8 cellular contexts compared by ENCODE assay signal in genomic region chr3:63968612-63969350, GRCh38. TPM values are rescaled to one million over a fixed set of nuclear protein-coding genes. Genes with fewer than 3 reads are reported as not detected.
DNase-seq lines count a peak whose midpoint lies in the region; ATAC-seq lines count a peak whose summit lies in the region.

No MANE protein-coding gene starts in this region.

- no peaks in the 10 kb centered on the region for H3K9me3 Mint-ChIP-seq in activated naive CD4-positive, alpha-beta T cell treated with anti-CD3 and anti-CD28 coated beads, Interleukin-2, amount 50 U/mL, for 72 hours

- no peaks in the 10 kb centered on the region for H3K27me3 ChIP-seq in muscle layer of colon (ENCODE audit: control insufficient read depth in 1 of 2, insufficient read depth in 2 of 2, low read length in 2 of 2)

- H3K27ac ChIP-seq in muscle layer of colon (ENCODE audit: low read depth, low read length): peak overlapping the region; percentile 81

- peaks cover 8 to 15% of the 10 kb centered on the region in 2 donors for H3K36me3 Mint-ChIP-seq in activated naive CD4-positive, alpha-beta T cell treated with anti-CD3 and anti-CD28 coated beads, Interleukin-2, amount 50 U/mL, for 72 hours

- H3K4me1 ChIP-seq in muscle layer of colon (ENCODE audit: insufficient read depth, low read length): peaks cover 85% of the 10 kb centered on the region

- H3K36me3 ChIP-seq in muscle layer of colon (ENCODE audit: insufficient read depth, low read length): no peaks in the 10 kb centered on the region

- H3K4me3 ChIP-seq in muscle layer of colon (ENCODE audit: low read depth in 1 of 2, low read length in 2 of 2): peak overlapping the region in 1 of 2 donors; percentile 62

- ATAC-seq in GM19025 (IDR thresholded peaks at IDR 0.05; ENCODE audit: low read depth, unreplicated experiment) (peak; percentile 9), HG02943 (IDR thresholded peaks at IDR 0.05; ENCODE audit: low read depth, unreplicated experiment) (peak; percentile 21)
- ATAC-seq in activated naive CD4-positive, alpha-beta T cell treated with anti-CD3 and anti-CD28 coated beads, Interleukin-2, amount 50 U/mL, for 72 hours: peak in 1 of 2 donors; percentile 41

- H3K27ac Mint-ChIP-seq in activated naive CD4-positive, alpha-beta T cell treated with anti-CD3 and anti-CD28 coated beads, Interleukin-2, amount 50 U/mL, for 72 hours: peak overlapping the region; percentile 96

- no peak for DNase-seq in activated naive CD4-positive, alpha-beta T cell treated with anti-CD3 and anti-CD28 coated beads, Interleukin-2, amount 50 U/mL, for 72 hours (ENCODE audit: low spot score in 2 of 2)
- DNase-seq in NCI-H1436 treated with DMSO at 0.1 percent for 48 hours (lab: John Stamatoyannopoulos, UW): no peak
- DNase-seq in DMS79 (lab: John Stamatoyannopoulos, UW): no peak
- DNase-seq in 8988T: no peak
- DNase-seq in NCI-H2171 (lab: John Stamatoyannopoulos, UW): no peak

- no peaks in the 10 kb centered on the region for H3K9me3 ChIP-seq in muscle layer of colon (ENCODE audit: low read length)

- H3K9ac ChIP-seq in muscle layer of colon (ENCODE audit: low read length): peak overlapping the region; percentile 35

RNA-seq across cellular contexts. Expression of gene PSMD6, which starts 54.5 kb away (rescaled TPM):
- 100 to 1,000 TPM in 1 of 2 donors, 10 to 100 TPM in 1; 87.1 to 166 TPM for total RNA-seq in activated naive CD4-positive, alpha-beta T cell treated with anti-CD3 and anti-CD28 coated beads, Interleukin-2, amount 50 U/mL, for 72 hours

RNA-seq across cellular contexts. Expression of gene SCAANT1, which starts 56.6 kb away (rescaled TPM):
- not detected for total RNA-seq in activated naive CD4-positive, alpha-beta T cell treated with anti-CD3 and anti-CD28 coated beads, Interleukin-2, amount 50 U/mL, for 72 hours
